Comparison of ENCODE assay signal across 8 cellular contexts in the genomic region with DNA sequence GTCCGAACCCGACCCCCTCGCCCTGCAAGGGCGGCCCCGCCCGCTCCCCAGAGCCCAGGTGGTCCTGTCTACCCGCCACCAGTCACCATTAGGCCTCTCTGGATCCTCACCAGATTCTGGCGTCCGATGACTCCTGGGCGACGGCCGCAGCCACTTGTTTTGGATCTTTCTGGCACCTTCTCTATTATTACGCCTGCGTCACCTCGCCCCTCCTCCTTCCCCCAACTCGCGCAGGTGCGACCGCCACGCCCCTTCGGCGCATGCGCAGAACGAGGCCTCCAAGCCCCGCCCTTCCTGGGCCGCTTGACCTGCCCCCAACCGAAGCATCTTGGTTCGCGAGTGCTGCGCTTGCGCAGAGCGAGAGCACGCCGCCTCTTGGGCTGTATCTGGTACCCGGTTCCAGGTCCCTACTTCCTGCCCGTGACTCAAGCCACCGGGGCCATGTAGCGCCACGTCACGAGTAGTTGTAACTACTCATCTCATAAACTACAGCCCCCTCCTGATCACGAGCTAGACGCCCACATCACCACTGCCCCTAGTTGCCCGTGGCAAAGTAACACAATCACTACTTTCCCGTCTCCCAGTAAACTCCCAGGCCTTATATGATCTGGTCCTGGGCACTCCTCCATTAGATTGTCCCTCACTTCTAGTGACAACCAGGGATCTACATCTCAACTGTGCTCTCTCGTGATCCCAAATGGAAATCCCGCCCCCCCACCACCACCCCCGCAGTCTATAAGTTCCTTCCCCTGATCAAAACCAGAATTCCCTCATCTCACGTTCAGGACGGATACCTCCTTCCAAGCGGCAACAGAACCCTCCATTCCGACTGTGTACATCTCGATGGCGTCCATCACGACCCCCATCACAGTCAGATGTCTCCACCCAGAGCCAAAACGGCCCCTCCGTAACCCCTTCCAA. TPM values are rescaled to one million over a fixed set of nuclear protein-coding genes. Genes with fewer than 3 reads are reported as not detected.
DNase-seq lines count a peak whose midpoint lies in the region; ATAC-seq and TF ChIP-seq lines count a peak whose summit lies in the region.

Gene DEDD2, minus strand, starts transcription at position 156 of the 921 bp plus-strand sequence. CDS start 670 bp downstream, outside the sequence.

- in situ Hi-C loops in GM18951 (cut with MboI; ENCODE audit: low sequenced_read_pairs, unreplicated experiment) = no loop called here

- POLR2A ChIA-PET in AG04449 (lab: Yijun Ruan, JAX) (interaction anchor here (0.6 to 1.2 kb wide), 4 partner anchors 9 to 104 kb away, joined by 3 to 4 read pairs (median 4); no protein-coding TSS in a partner anchor), activated B cell treated with CpG ODN at 0.5 μM for 24 hours (lab: Charles Lee) (interaction anchor here (0.5 to 4.5 kb wide), 12 partner anchors 12 to 671 kb away, joined by 3 to 31 read pairs (median 6); partner anchors contain the start of genes CIC, GSK3A and ZNF574)

- DNase-seq in AG04449 (ENCODE audit: low read depth, low spot score) = peak; percentile 90
- peak; percentile 93 for DNase-seq in NCI-H345 (lab: John Stamatoyannopoulos, UW)
- DNase-seq in activated B cell treated with CpG ODN at 0.5 μM for 24 hours = peak; percentile 100
- peak; percentile 67 to 99 (median 93) for DNase-seq in caudate nucleus (lab: John Stamatoyannopoulos, UW)
- DNase-seq in inferior parietal cortex (ENCODE audit: extremely low spot score) = peak; percentile 96
- peak; percentile 99 to 100 for DNase-seq in stimulated activated CD4-positive, alpha-beta T cell treated with anti-CD3 and anti-CD28 coated beads, Interleukin-12 subunit alpha, Interleukin-12 subunit beta, amount 100 ng/mL, for 24 hours (ENCODE audit: low read depth in 2 of 2)

- peak within 1 kb of the TSS; percentile 96 for H3K4me3 ChIP-seq in AG04449 (ENCODE audit: low read depth, low read length)

- TF ChIP-seq CTCF in AG04449 (IDR thresholded peaks at IDR 0.05; ENCODE audit: insufficient read depth, low read length, missing control alignments) = no peak
- no peak for TF ChIP-seq CTCF in activated B cell treated with CpG ODN at 0.5 μM for 24 hours (IDR thresholded peaks at IDR 0.05)

- H3K27ac Mint-ChIP-seq in activated B cell treated with CpG ODN at 0.5 μM for 24 hours = peak within 1 kb of the TSS; percentile 93

- peak; percentile 74 for TF ChIP-seq POLR2A in GM18951 (IDR thresholded peaks at IDR 0.05; ENCODE audit: extremely low read depth, insufficient read depth, insufficient read length)

- peak within 1 kb of the TSS; percentile 100 for H3K27ac ChIP-seq in caudate nucleus (ENCODE audit: low read depth, low read length)

- H3K4me1 Mint-ChIP-seq in activated B cell treated with CpG ODN at 0.5 μM for 24 hours = peaks cover 75% of the 10 kb centered on the region

- CTCF ChIA-PET in AG04449 (lab: Yijun Ruan, JAX) = interaction anchor here (1.9 to 8.8 kb wide), 4 partner anchors 10 to 106 kb away, joined by 8 to 78 read pairs (median 11); partner anchors contain the start of gene POU2F2
- CTCF ChIA-PET in activated B cell treated with CpG ODN at 0.5 μM for 24 hours (lab: Charles Lee) = interaction anchor here (0.7 to 1.5 kb wide), 4 partner anchors 19 to 85 kb away, joined by 3 to 5 read pairs (median 4); partner anchors contain the start of gene GSK3A

- intact Hi-C loops in activated B cell treated with CpG ODN at 0.5 μM for 24 hours (cut with micrococcal nuclease) = loop anchor here (1.0 to 5.0 kb wide), 6 partner anchors 16 to 88 kb away; partner anchors contain the start of genes ERF and GSK3A

- peak within 1 kb of the TSS; percentile 89 for H3K4me3 Mint-ChIP-seq in activated B cell treated with CpG ODN at 0.5 μM for 24 hours

- ATAC-seq in HG03196 (IDR thresholded peaks at IDR 0.05; ENCODE audit: unreplicated experiment) (peak; percentile 55), activated B cell treated with CpG ODN at 0.5 μM for 24 hours (ENCODE audit: low read depth) (peak; percentile 80)

- no peaks in the 10 kb centered on the region for H3K27me3 Mint-ChIP-seq in activated B cell treated with CpG ODN at 0.5 μM for 24 hours

- H3K9me3 Mint-ChIP-seq in activated B cell treated with CpG ODN at 0.5 μM for 24 hours = no peaks in the 10 kb centered on the region

- H3K36me3 Mint-ChIP-seq in activated B cell treated with CpG ODN at 0.5 μM for 24 hours (ENCODE audit: low read depth) = peaks cover 45% of the 10 kb centered on the region

RNA-seq across cellular contexts. Expression of gene DEDD2, which starts in this region (rescaled TPM):
- 26.1 and 29.0 TPM in 2 replicates for total RNA-seq in activated B cell treated with CpG ODN at 0.5 μM for 24 hours

Comparison
In these comparisons a context has a peak if more than half of its experiments do, and no peak if none do; other contexts are left out.
1. Peak in every context shown above with its lines: DNase-seq, ATAC-seq, H3K4me3 ChIP-seq and H3K27ac ChIP-seq.